Comparison of ENCODE assay signal across 1 cellular context in the genomic region with DNA sequence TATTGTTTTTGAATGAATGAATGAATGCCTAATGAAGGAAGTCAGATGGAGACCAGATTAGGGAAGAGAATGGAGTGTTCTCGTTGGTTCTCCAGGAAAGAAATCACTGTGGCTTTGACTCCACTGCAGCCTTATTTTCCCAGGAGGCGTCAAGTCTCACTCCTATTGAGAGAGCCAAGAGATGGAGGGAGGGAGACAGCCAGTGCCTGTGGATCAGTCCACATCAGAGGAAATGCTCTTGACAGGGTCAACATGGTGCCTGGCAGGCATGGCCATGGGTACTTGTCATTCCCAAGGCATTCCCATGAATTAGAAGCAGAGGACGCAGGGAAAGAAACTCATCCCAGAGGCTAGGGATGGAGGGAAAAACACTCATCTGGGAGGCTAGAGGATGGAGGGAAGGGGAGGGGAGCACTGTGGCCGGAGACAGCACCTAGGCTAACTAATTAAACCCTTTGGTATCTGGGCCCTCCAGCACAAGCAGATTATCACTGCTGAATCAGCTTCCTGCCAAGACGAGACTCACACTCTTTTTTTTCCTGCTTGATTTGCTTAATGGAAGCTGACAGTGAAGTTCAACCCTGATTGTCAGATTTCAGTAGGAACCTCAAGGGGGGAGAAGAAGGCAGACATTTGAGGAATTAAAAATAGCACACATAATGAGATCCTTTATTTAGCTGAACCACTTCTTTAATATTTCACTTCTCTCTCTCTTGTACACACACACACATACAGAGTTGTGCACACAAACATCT.
TF ChIP-seq lines count a peak whose summit lies in the region.

No MANE protein-coding gene starts in this region.

TF ChIP-seq in H1, 55 proteins besides CTCF, POLR2A, EP300 and RAD21:
- TF ChIP-seq, protein P1, sequence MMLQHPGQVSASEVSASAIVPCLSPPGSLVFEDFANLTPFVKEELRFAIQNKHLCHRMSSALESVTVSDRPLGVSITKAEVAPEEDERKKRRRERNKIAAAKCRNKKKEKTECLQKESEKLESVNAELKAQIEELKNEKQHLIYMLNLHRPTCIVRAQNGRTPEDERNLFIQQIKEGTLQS (IDR thresholded peaks at IDR 0.05; ENCODE audit: insufficient read depth, low read depth, low read length) = no peak
- TF ChIP-seq SRF (IDR thresholded peaks at IDR 0.05; ENCODE audit: low read depth, low read length) (no peak), JUND (IDR thresholded peaks at IDR 0.05; ENCODE audit: low read length) (no peak), CBX8 (IDR thresholded peaks at IDR 0.05; ENCODE audit: borderline replicate concordance, low read depth, low read length) (no peak), BCL11A (IDR thresholded peaks at IDR 0.05; ENCODE audit: low read depth in 2 of 2, low read length in 2 of 2) (no peak), NANOG (IDR thresholded peaks at IDR 0.05; ENCODE audit: insufficient read depth, low read depth, low read length, poor library complexity, severe bottlenecking) (no peak), ZNF274 (IDR thresholded peaks at IDR 0.05; ENCODE audit: borderline replicate concordance, extremely low read depth, low read length) (no peak), SP1 (IDR thresholded peaks at IDR 0.05; ENCODE audit: low read depth, low read length) (no peak), FOSL1 (IDR thresholded peaks at IDR 0.05; ENCODE audit: insufficient read depth, low read depth, low read length) (no peak), CTBP2 (IDR thresholded peaks at IDR 0.05; ENCODE audit: borderline replicate concordance, insufficient read depth, insufficient read length, low read length) (no peak), SUZ12 (IDR thresholded peaks at IDR 0.05; ENCODE audit: low read length) (no peak), HDAC2 (IDR thresholded peaks at IDR 0.05; ENCODE audit: borderline replicate concordance in 1 of 2, low read depth in 2 of 2, low read length in 2 of 2) (no peak), TAF1 (IDR thresholded peaks at IDR 0.05; ENCODE audit: low read depth, low read length) (no peak), HDAC6 (IDR thresholded peaks at IDR 0.05; ENCODE audit: low read depth, low read length) (no peak), SP4 (IDR thresholded peaks at IDR 0.05; ENCODE audit: low read length) (no peak), GABPA (IDR thresholded peaks at IDR 0.05; ENCODE audit: borderline replicate concordance, insufficient read depth, low read length) (no peak), TEAD4 (IDR thresholded peaks at IDR 0.05; ENCODE audit: low read depth, low read length) (no peak)
- TF ChIP-seq, protein P2, sequence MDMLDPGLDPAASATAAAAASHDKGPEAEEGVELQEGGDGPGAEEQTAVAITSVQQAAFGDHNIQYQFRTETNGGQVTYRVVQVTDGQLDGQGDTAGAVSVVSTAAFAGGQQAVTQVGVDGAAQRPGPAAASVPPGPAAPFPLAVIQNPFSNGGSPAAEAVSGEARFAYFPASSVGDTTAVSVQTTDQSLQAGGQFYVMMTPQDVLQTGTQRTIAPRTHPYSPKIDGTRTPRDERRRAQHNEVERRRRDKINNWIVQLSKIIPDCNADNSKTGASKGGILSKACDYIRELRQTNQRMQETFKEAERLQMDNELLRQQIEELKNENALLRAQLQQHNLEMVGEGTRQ (IDR thresholded peaks at IDR 0.05; ENCODE audit: low read length) = no peak
- TF ChIP-seq, protein P3, sequence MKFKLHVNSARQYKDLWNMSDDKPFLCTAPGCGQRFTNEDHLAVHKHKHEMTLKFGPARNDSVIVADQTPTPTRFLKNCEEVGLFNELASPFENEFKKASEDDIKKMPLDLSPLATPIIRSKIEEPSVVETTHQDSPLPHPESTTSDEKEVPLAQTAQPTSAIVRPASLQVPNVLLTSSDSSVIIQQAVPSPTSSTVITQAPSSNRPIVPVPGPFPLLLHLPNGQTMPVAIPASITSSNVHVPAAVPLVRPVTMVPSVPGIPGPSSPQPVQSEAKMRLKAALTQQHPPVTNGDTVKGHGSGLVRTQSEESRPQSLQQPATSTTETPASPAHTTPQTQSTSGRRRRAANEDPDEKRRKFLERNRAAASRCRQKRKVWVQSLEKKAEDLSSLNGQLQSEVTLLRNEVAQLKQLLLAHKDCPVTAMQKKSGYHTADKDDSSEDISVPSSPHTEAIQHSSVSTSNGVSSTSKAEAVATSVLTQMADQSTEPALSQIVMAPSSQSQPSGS (IDR thresholded peaks at IDR 0.05; ENCODE audit: low read length) = no peak
